In the genomic region with DNA sequence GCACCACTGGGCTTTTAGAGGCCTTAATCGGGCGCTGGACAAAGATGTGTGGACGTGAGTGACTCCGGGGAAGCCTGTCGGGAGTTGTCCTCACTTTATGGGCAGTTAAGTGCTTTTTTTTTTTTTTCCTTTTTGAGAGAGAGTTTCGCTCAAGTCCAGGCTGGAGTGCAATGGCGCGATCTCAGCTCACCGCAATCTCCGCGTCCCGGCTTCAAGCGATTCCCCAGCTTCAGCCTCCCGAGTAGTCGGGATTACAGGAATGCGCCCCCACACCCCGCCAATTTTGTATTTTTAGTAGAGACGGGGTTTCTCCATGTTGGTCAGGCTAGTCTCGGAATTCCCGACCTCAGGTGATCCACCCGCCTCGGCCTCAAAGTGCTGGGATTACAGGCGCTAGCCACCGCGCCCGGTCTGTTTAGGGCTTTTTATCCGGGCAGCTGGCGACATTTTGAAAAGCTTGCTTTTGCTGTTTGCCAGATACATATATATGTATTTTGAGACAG, we compare ENCODE assay signal across 8 cellular contexts. TPM values are rescaled to one million over a fixed set of nuclear protein-coding genes. Genes with fewer than 3 reads are reported as not detected.
DNase-seq lines count a peak whose midpoint lies in the region; ATAC-seq and TF ChIP-seq lines count a peak whose summit lies in the region.

No MANE protein-coding gene starts in this region.

- H3K36me3 ChIP-seq in DND-41 (ENCODE audit: insufficient read depth, low read length) = peaks cover 35% of the 10 kb centered on the region
- peaks cover 23% of the 10 kb centered on the region for H3K36me3 ChIP-seq in SJCRH30

- H3K27me3 ChIP-seq in DND-41 (ENCODE audit: insufficient read depth, low read length, poor library complexity) = no peaks in the 10 kb centered on the region
- no peaks in the 10 kb centered on the region for H3K27me3 ChIP-seq in SJCRH30

- no peaks in the 10 kb centered on the region for H3K27me3 Mint-ChIP-seq in progenitor cell of endocrine pancreas

- no peak overlapping the region for H2AFZ ChIP-seq in DND-41 (ENCODE audit: low read depth, low read length)

- no peaks in the 10 kb centered on the region for H3K9me3 ChIP-seq in DND-41 (ENCODE audit: insufficient read depth, low read length, severe bottlenecking)
- no peaks in the 10 kb centered on the region for H3K9me3 ChIP-seq in SJCRH30 (replicated peaks)

- ATAC-seq in DND-41 (ENCODE audit: insufficient read depth, low read depth) (no peak), HG03457 (IDR thresholded peaks at IDR 0.05; ENCODE audit: unreplicated experiment) (no peak)

- DNase-seq in DND-41 (no peak), SJCRH30 (no peak), fibroblast of mammary gland (ENCODE audit: low read depth) (peak; percentile 25), progenitor cell of endocrine pancreas (ENCODE audit: low spot score, unreplicated experiment) (no peak), NCI-H446 (lab: John Stamatoyannopoulos, UW) (no peak), GM03348 (ENCODE audit: low spot score) (no peak)
- DNase-seq in stimulated activated CD4-positive, alpha-beta T cell treated with anti-CD3 and anti-CD28 coated beads, Interleukin-4, amount 100 ng/mL, for 4 hours = no peak

- peaks cover 45% of the 10 kb centered on the region for H3K4me1 ChIP-seq in DND-41 (ENCODE audit: insufficient read depth, low read length)
- peaks cover 3% of the 10 kb centered on the region for H3K4me1 ChIP-seq in SJCRH30

- peak overlapping the region; percentile 89 for H3K4me3 Mint-ChIP-seq in progenitor cell of endocrine pancreas (ENCODE audit: low read depth)

- TF ChIP-seq CTCF in DND-41 (IDR thresholded peaks at IDR 0.05; ENCODE audit: borderline replicate concordance, extremely low read depth, low read length, poor library complexity, severe bottlenecking) (no peak), fibroblast of mammary gland (conservative IDR thresholded peaks at IDR 0.05; ENCODE audit: control insufficient read depth, insufficient read depth, low read depth, low read length) (no peak), progenitor cell of endocrine pancreas (IDR thresholded peaks at IDR 0.05; ENCODE audit: unreplicated experiment) (no peak)

- peaks cover 64% of the 10 kb centered on the region for H3K79me2 ChIP-seq in DND-41 (ENCODE audit: insufficient read depth, low read length)

- H3K27ac Mint-ChIP-seq in progenitor cell of endocrine pancreas = peak overlapping the region; percentile 98

- peaks cover 6% of the 10 kb centered on the region for H3K9me3 Mint-ChIP-seq in progenitor cell of endocrine pancreas (ENCODE audit: low read depth)

- H3K9ac ChIP-seq in DND-41 (ENCODE audit: low read depth, low read length) = peak overlapping the region; percentile 98

- H4K20me1 ChIP-seq in DND-41 (ENCODE audit: insufficient read depth, low read length) = peaks cover 54% of the 10 kb centered on the region

- peaks cover 14% of the 10 kb centered on the region for H3K36me3 Mint-ChIP-seq in progenitor cell of endocrine pancreas (ENCODE audit: insufficient read depth)

- H3K4me3 ChIP-seq in DND-41 (ENCODE audit: low read depth in 1 of 2, low read length in 2 of 2) (peak overlapping the region; percentile 49 to 90; a peak in 3 of 4 replicates), SJCRH30 (peak overlapping the region; percentile 99), fibroblast of mammary gland (ENCODE audit: control insufficient read depth, low read depth, low read length) (peak overlapping the region; percentile 63)

- H3K4me2 ChIP-seq in DND-41 (ENCODE audit: insufficient read depth, low read length) = peak overlapping the region; percentile 87

- H3K4me1 Mint-ChIP-seq in progenitor cell of endocrine pancreas (ENCODE audit: low read depth) = peaks cover 16% of the 10 kb centered on the region

- no peak overlapping the region for H3K27ac ChIP-seq in DND-41 (ENCODE audit: low read length)
- no peak overlapping the region for H3K27ac ChIP-seq in SJCRH30

RNA-seq across cellular contexts. Expression of a gene that starts 1.5 kb away (rescaled TPM):
- 270 and 280 TPM in 2 replicates for total RNA-seq in SJCRH30 (2014; rRNA removed; shearing (Covaris generic))
- total RNA-seq in progenitor cell of endocrine pancreas = 154 and 163 TPM in 2 replicates
